In genomic region chr20:40331249-40331648, GRCh38 we compare ENCODE assay signal across 15 cellular contexts.
"Had no signal": no experiment of that assay in that cellular context is flagged by ENCODE, and none has a peak within 500 bp of the region (broad histone marks: within the 10 kb centered on the region; RNA-seq: fewer than 3 reads in every experiment).

No MANE protein-coding gene starts in this region.

- ATAC-seq: HepG2 had no signal

- H3K4me2 ChIP-seq: KMS-11, SK-N-SH had no signal

- H3K9me3 ChIP-seq: SK-N-SH had no signal

- H3K9ac ChIP-seq: KMS-11, SK-N-SH had no signal

- DNase-seq: IMR-90, Kasumi-1, MM.1S, NCI-H1436, NCI-H187, NCI-H2081 treated with DMSO at 0.1 percent for 48 hours, NCI-H2171 treated with DMSO at 0.1 percent for 48 hours, NCI-H510A treated with DMSO at 0.1 percent for 48 hours, NCI-H526, RPMI8226, SIG-M5, SK-N-SH, SW 1271 had no signal

- H3K27ac ChIP-seq: KMS-11 had no signal
